12 cellular contexts compared by ENCODE assay signal in the genomic region with DNA sequence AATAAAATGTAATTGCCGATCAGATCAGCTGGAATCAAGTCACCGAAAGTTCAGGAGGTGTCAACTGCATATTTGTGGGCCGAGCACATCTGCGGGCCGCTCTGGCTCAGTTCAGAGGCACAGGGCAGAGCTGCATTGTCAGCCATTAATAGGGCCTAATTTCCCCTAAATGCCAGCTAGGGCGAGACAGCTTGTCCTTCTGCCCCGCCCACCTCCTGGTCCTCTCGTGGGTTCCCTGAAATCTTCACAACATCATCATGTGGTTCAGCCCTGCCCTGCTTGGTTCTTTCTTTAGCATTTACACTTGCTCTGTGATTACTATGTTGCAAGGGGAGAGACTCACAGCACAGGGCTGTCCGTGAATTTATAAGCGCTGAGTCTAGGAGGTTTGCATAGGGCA.
DNase-seq lines count a peak whose midpoint lies in the region; ATAC-seq, FAIRE-seq and TF ChIP-seq lines count a peak whose summit lies in the region.
"Had no signal": no experiment of that assay in that cellular context is flagged by ENCODE, and none has a peak within 500 bp of the region (broad histone marks: within the 10 kb centered on the region; RNA-seq: fewer than 3 reads in every experiment).

No MANE protein-coding gene starts in this region.

- no peak for FAIRE-seq in H1 (lab: Jason Lieb, UNC)
- FAIRE-seq: endometrium had no signal

- no peak overlapping the region for H2AK5ac ChIP-seq in H1 (ENCODE audit: low read depth, low read length)

- peak overlapping the region in 1 of 2 experiments; percentile 19; a peak in 1 of 4 replicates for H3K4me2 ChIP-seq in H1 (ENCODE audit: insufficient read depth in 1 of 2, low read depth in 2 of 2, low read length in 2 of 2)

- H3K9me3 ChIP-seq in H1 (ENCODE audit: insufficient read depth in 2 of 2, low read depth in 1 of 2, low read length in 1 of 2), result no peaks in the 10 kb centered on the region; a peak in 1 of 4 replicates

- 82% methylated on average over 10 of the region's 10 CpGs; no CpG with 5 or more reads in 1 of the 2 experiments for WGBS in H1 (ENCODE audit: extremely low coverage in 1 of 2, insufficient coverage in 1 of 2, insufficient read length in 1 of 2, insufficient replicate concordance in 2 of 2, low coverage in 1 of 2, low lambda C conversion rate in 2 of 2, missing lambda C conversion rate in 1 of 2), 2 experiments

- no peak overlapping the region for H2BK12ac ChIP-seq in H1 (ENCODE audit: low read depth, low read length)

- no peak overlapping the region for H3K14ac ChIP-seq in H1 (ENCODE audit: insufficient read length)

- H3K23me2 ChIP-seq in H1 (ENCODE audit: low read depth, low read length), result peaks cover 2% of the 10 kb centered on the region; the same call in 1 of the 2 replicates

- H2AFZ ChIP-seq in H1 (ENCODE audit: low read length), result no peak overlapping the region

- no peak overlapping the region for H3K56ac ChIP-seq in H1 (replicated peaks; ENCODE audit: insufficient read length, low read depth, low read length)

- H4K8ac ChIP-seq in H1 (ENCODE audit: extremely low read depth, insufficient read depth, low read length), result no peak overlapping the region

- intact Hi-C loops in Right ventricle myocardium inferior (cut with DNase I), result loop anchor here (10.0 kb wide), 1 partner anchor 151 kb away; a partner anchor contains a TSS
- intact Hi-C loops in cardiac septum (cut with DNase I), result no loop called here

- no peak overlapping the region for H4K91ac ChIP-seq in H1 (replicated peaks; ENCODE audit: insufficient read length, low read length)

- no peak for TF ChIP-seq CTCF in H1 (IDR thresholded peaks at IDR 0.05; ENCODE audit: control extremely low read depth in 1 of 3, insufficient read depth in 1 of 3, low read depth in 1 of 3, low read length in 3 of 3)

- H3K23ac ChIP-seq in H1 (ENCODE audit: insufficient read length), result no peak overlapping the region

- TF ChIP-seq RAD21 in H1 (IDR thresholded peaks at IDR 0.05 in 1 of 2, conservative IDR thresholded peaks at IDR 0.05 in 1 of 2; ENCODE audit: low read depth in 2 of 2, low read length in 2 of 2), result no peak

- POLR2A ChIA-PET in H1 (lab: Charles Lee; ENCODE audit: partially characterized antibody) (interaction anchor here (0.8 kb wide), 1 partner anchor 9 kb away, joined by 4 read pairs; no protein-coding TSS in a partner anchor), HEK293T (lab: Yijun Ruan, JAX) (no interaction called here)

- no peak overlapping the region for H3K27ac ChIP-seq in H1 (ENCODE audit: low read depth, low read length)

- CTCF ChIA-PET in H1 (lab: Charles Lee; ENCODE audit: partially characterized antibody), result interaction anchor here (0.8 to 1.2 kb wide), 3 partner anchors 49 to 224 kb away, joined by 3 to 4 read pairs (median 3); no protein-coding TSS in a partner anchor
- CTCF ChIA-PET in HEK293T (lab: Yijun Ruan, JAX), result no interaction called here

- H3K27me3 ChIP-seq in H1 (replicated peaks in 1 of 4; ENCODE audit: control insufficient read depth in 3 of 4, extremely low read depth in 1 of 4, insufficient read depth in 3 of 4, low read length in 3 of 4), result no peaks in the 10 kb centered on the region

- H2BK120ac ChIP-seq in H1 (replicated peaks; ENCODE audit: low read depth, low read length), result no peak overlapping the region

- H2BK15ac ChIP-seq in H1 (ENCODE audit: low read length), result no peak overlapping the region

- no peak overlapping the region for H3K9ac ChIP-seq in H1 (replicated peaks in 1 of 4; ENCODE audit: extremely low read depth in 1 of 4, low read depth in 3 of 4, low read length in 3 of 4)

- peak; percentile 73 for ATAC-seq in Right ventricle myocardium inferior
- no peak for ATAC-seq in HG03175 (IDR thresholded peaks at IDR 0.05; ENCODE audit: unreplicated experiment)
- no peak for ATAC-seq in GM19452 (IDR thresholded peaks at IDR 0.05; ENCODE audit: unreplicated experiment)

- H3K4me1 ChIP-seq in H1 (replicated peaks in 1 of 4; ENCODE audit: control insufficient read depth in 3 of 4, insufficient read depth in 4 of 4, low read length in 3 of 4), result peaks cover 0 to 5% (median 1%) of the 10 kb centered on the region in 4 experiments; a peak in 3 of 7 replicates

- no peak overlapping the region for H3K4ac ChIP-seq in H1 (replicated peaks; ENCODE audit: insufficient read length, low read depth, low read length)

- H2BK20ac ChIP-seq in H1 (ENCODE audit: low read length), result no peak overlapping the region

- TF ChIP-seq POLR2A in H1 (IDR thresholded peaks at IDR 0.05; ENCODE audit: control extremely low read depth in 1 of 2, low read depth in 2 of 2, low read length in 2 of 2), result no peak

- no peak overlapping the region for H3K18ac ChIP-seq in H1 (ENCODE audit: extremely low read depth, low read length)

- DNase-seq in Right ventricle myocardium inferior (ENCODE audit: missing footprints) (peak; percentile 88), cardiac septum (ENCODE audit: low spot score) (no peak), H1 (ENCODE audit: low read depth in 1 of 2, low spot score in 2 of 2) (no peak), myocyte (ENCODE audit: low read depth) (peak; percentile 87), dermis blood vessel endothelial cell (no peak), HEK293T (ENCODE audit: extremely low spot score) (no peak)
- DNase-seq: activated CD4-positive, alpha-beta T cell treated with anti-CD3 and anti-CD28 coated beads for 48 hours; MM.1S; stimulated activated CD4-positive, alpha-beta T cell treated with anti-CD3 and anti-CD28 coated beads, Interleukin-12 subunit alpha, Interleukin-12 subunit beta, amount 100 ng/mL, for 4 hours had no signal

- H3K4me3 ChIP-seq in H1 (ENCODE audit: extremely low read depth in 1 of 4, insufficient read depth in 2 of 4, low read depth in 3 of 4, low read length in 4 of 4), result no peak overlapping the region

- no peaks in the 10 kb centered on the region for H4K20me1 ChIP-seq in H1 (replicated peaks in 1 of 2; ENCODE audit: control insufficient read depth in 1 of 2, insufficient read depth in 2 of 2, low read length in 2 of 2)

- peak overlapping the region; percentile 79; the same call in 1 of the 2 replicates for H2BK5ac ChIP-seq in H1 (ENCODE audit: low read depth, low read length)

- no peaks in the 10 kb centered on the region; the same call in 1 of the 2 replicates for H3K79me1 ChIP-seq in H1 (ENCODE audit: low read depth, low read length)

- TF ChIP-seq EP300 in H1 (IDR thresholded peaks at IDR 0.05; ENCODE audit: borderline replicate concordance in 1 of 2, low read depth in 2 of 2, low read length in 2 of 2), result no peak

- no peak overlapping the region for H4K5ac ChIP-seq in H1 (ENCODE audit: insufficient read length, low read depth, low read length)

- no peaks in the 10 kb centered on the region for H3K36me3 ChIP-seq in H1 (ENCODE audit: control insufficient read depth in 2 of 4, insufficient read depth in 4 of 4, low read length in 3 of 4)

- H3K79me2 ChIP-seq in H1 (ENCODE audit: control insufficient read depth in 1 of 2, insufficient read depth in 2 of 2, low read length in 2 of 2), result no peaks in the 10 kb centered on the region

TF ChIP-seq in H1, 55 proteins besides CTCF, POLR2A, EP300 and RAD21 (continues in another document):
- TF ChIP-seq POLR2AphosphoS5 (IDR thresholded peaks at IDR 0.05; ENCODE audit: low read depth, low read length), result no peak
- TF ChIP-seq, protein P1, sequence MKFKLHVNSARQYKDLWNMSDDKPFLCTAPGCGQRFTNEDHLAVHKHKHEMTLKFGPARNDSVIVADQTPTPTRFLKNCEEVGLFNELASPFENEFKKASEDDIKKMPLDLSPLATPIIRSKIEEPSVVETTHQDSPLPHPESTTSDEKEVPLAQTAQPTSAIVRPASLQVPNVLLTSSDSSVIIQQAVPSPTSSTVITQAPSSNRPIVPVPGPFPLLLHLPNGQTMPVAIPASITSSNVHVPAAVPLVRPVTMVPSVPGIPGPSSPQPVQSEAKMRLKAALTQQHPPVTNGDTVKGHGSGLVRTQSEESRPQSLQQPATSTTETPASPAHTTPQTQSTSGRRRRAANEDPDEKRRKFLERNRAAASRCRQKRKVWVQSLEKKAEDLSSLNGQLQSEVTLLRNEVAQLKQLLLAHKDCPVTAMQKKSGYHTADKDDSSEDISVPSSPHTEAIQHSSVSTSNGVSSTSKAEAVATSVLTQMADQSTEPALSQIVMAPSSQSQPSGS (IDR thresholded peaks at IDR 0.05; ENCODE audit: low read length), result no peak
- no peak for TF ChIP-seq SIRT6 (IDR thresholded peaks at IDR 0.05; ENCODE audit: low read length)
- TF ChIP-seq, protein P2, sequence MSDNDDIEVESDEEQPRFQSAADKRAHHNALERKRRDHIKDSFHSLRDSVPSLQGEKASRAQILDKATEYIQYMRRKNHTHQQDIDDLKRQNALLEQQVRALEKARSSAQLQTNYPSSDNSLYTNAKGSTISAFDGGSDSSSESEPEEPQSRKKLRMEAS (IDR thresholded peaks at IDR 0.05), result no peak
- TF ChIP-seq CBX5 (IDR thresholded peaks at IDR 0.05; ENCODE audit: low read depth, low read length), result no peak

TF ChIP-seq in HEK293T, 16 proteins besides CTCF, POLR2A, EP300 and RAD21:
- TF ChIP-seq ELF4 (IDR thresholded peaks at IDR 0.05) (no peak), FOXK2 (IDR thresholded peaks at IDR 0.05) (no peak), HDGF (IDR thresholded peaks at IDR 0.05; ENCODE audit: borderline replicate concordance) (no peak), SP1 (IDR thresholded peaks at IDR 0.05) (no peak), FOXA1 (IDR thresholded peaks at IDR 0.05) (no peak), ARNT (IDR thresholded peaks at IDR 0.05) (no peak), NFRKB (IDR thresholded peaks at IDR 0.05) (no peak), ZNF384 (IDR thresholded peaks at IDR 0.05) (no peak), TARDBP (IDR thresholded peaks at IDR 0.05) (no peak), SUZ12 (IDR thresholded peaks at IDR 0.05) (no peak), L3MBTL2 (conservative IDR thresholded peaks at IDR 0.05) (no peak)

Comparison
In these comparisons a context has a peak if more than half of its experiments do, and no peak if none do; other contexts are left out.
1. DNase-seq: peak in Right ventricle myocardium inferior (single experiment) and myocyte (single experiment); none in cardiac septum (single experiment), H1 (0 of 2), dermis blood vessel endothelial cell (single experiment) and HEK293T (single experiment).